In the genomic region with DNA sequence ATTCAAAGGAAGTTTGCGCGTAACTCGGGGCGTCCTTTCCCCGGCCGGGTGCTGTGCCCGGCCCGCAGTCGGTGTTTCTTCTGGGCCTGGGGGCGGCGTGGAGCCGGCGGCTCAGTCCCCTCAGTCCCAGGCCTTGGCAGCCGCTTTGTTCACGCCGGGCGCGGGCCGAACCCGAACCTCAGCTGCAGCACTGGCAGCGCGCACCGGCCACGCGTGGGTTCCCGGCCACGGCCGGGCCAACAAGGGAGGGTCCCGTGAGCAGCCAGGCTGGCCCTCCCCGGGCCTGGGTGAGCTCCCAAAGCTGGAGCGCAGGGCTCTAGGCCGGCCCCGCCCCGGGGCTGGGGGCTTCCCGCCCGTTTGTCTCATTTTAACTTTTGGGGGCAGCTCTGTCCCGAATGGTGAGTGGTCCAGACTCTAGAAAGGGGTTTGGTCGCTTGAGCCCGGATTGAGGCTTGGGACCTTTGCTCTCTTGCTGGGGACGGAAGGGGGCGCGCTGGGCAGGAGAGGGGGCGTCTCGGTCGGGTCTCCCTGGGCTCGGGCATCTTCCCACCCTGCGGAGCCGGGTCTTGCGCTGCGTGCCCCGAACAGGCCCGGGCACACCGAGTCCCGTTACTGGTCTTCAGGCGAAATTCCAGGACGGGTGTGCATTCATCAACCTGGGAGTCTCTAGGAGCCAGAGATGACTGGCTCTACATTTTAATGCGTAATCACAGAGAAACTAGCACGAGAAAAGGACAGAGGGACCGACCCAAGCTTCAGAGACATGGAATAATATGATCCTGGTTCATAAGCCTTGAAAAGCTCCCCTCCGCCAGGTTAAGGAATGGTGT, we compare ENCODE assay signal across 8 cellular contexts.
A peak's percentile ranks its signal among the peaks of the same experiment; 100 is the strongest.
DNase-seq lines count a peak whose midpoint lies in the region; ATAC-seq and TF ChIP-seq lines count a peak whose summit lies in the region.

No MANE protein-coding gene starts in this region.

- H3K4me1 ChIP-seq in GM23338 (ENCODE audit: insufficient read depth) = 0 out of 2 replicates have a peak, but pooled peaks cover 5% of the 10 kb centered on the region

- H2AFZ ChIP-seq in GM23338 (peak overlapping the region; percentile 99), neural cell (ENCODE audit: low read depth, low read length) (peak overlapping the region; percentile 84)

- H3K9ac ChIP-seq in neural cell (ENCODE audit: low read length) = peak overlapping the region; percentile 98

- 0 out of 2 replicates have a peak, but pooled peaks cover 5% of the 10 kb centered on the region for H3F3A ChIP-seq in GM23338 (replicated peaks; ENCODE audit: low read depth)
- no peaks in the 10 kb centered on the region for H3F3A ChIP-seq in neural cell (ENCODE audit: insufficient read depth, low read length, poor library complexity, severe bottlenecking)

- intact Hi-C loops in activated CD8-positive, alpha-beta T cell treated with anti-CD3 and anti-CD28 coated beads for 36 hours (cut with micrococcal nuclease) = no loop called here

- H3K4me1 Mint-ChIP-seq in GM23338 = peaks cover 36% of the 10 kb centered on the region
- peaks cover 8% of the 10 kb centered on the region for H3K4me1 Mint-ChIP-seq in activated CD8-positive, alpha-beta T cell treated with anti-CD3 and anti-CD28 coated beads for 36 hours (ENCODE audit: low read depth)

- peak; percentile 21 for DNase-seq in ACHN
- DNase-seq in GM23338 (ENCODE audit: low spot score) = peak; percentile 78
- peak; percentile 4 for DNase-seq in activated CD8-positive, alpha-beta T cell treated with anti-CD3 and anti-CD28 coated beads for 36 hours
- peak in 1 of 2 donors; percentile 57 for DNase-seq in foreskin fibroblast
- DNase-seq in epidermal melanocyte (ENCODE audit: insufficient read length, low spot score) = no peak

- no peaks in the 10 kb centered on the region; the same call in 2 of the 3 replicates for H3K9me3 Mint-ChIP-seq in GM23338
- no peaks in the 10 kb centered on the region for H3K9me3 Mint-ChIP-seq in activated CD8-positive, alpha-beta T cell treated with anti-CD3 and anti-CD28 coated beads for 36 hours

- H3K4me3 Mint-ChIP-seq in GM23338 = peak overlapping the region; percentile 97
- H3K4me3 Mint-ChIP-seq in activated CD8-positive, alpha-beta T cell treated with anti-CD3 and anti-CD28 coated beads for 36 hours = peak overlapping the region; percentile 73

- H3K27ac Mint-ChIP-seq in GM23338 = peak overlapping the region; percentile 91; the same call in 1 of the 2 replicates
- H3K27ac Mint-ChIP-seq in activated CD8-positive, alpha-beta T cell treated with anti-CD3 and anti-CD28 coated beads for 36 hours = no peak overlapping the region

- H3K79me2 ChIP-seq in GM23338 (replicated peaks; ENCODE audit: insufficient read depth) (peaks cover 14% of the 10 kb centered on the region), neural cell (replicated peaks; ENCODE audit: insufficient read depth, low read length) (peaks cover 58% of the 10 kb centered on the region)

- TF ChIP-seq CTCF in GM23338 (conservative IDR thresholded peaks at IDR 0.05; ENCODE audit: low read depth in 2 of 2) = peak; percentile 50 to 72
- no peak for TF ChIP-seq CTCF in activated CD8-positive, alpha-beta T cell treated with anti-CD3 and anti-CD28 coated beads for 36 hours (IDR thresholded peaks at IDR 0.05)
- peak; percentile 30 for TF ChIP-seq CTCF in foreskin fibroblast (IDR thresholded peaks at IDR 0.05; ENCODE audit: low read depth, low read length)
- TF ChIP-seq CTCF in neural cell (IDR thresholded peaks at IDR 0.05; ENCODE audit: poor library complexity, severe bottlenecking) = peak; percentile 59

- H3K36me3 Mint-ChIP-seq in GM23338 (ENCODE audit: low read depth) = peaks cover 10% of the 10 kb centered on the region; the same call in 2 of the 3 replicates
- no peaks in the 10 kb centered on the region for H3K36me3 Mint-ChIP-seq in activated CD8-positive, alpha-beta T cell treated with anti-CD3 and anti-CD28 coated beads for 36 hours (ENCODE audit: low read depth)

- H3K9me3 ChIP-seq in neural cell (ENCODE audit: low read length) = no peaks in the 10 kb centered on the region

- H4K20me1 ChIP-seq in GM23338 (replicated peaks; ENCODE audit: insufficient read depth) (peaks cover 5% of the 10 kb centered on the region; the same call in 1 of the 2 replicates), neural cell (ENCODE audit: insufficient read depth) (no peaks in the 10 kb centered on the region)

- H3K4me2 ChIP-seq in GM23338 = peak overlapping the region; percentile 97
- H3K4me2 ChIP-seq in neural cell (ENCODE audit: low read length) = peak overlapping the region; percentile 87

- ATAC-seq in GM23338 (peak; percentile 59), HG03196 (IDR thresholded peaks at IDR 0.05; ENCODE audit: unreplicated experiment) (no peak), GM18519 (IDR thresholded peaks at IDR 0.05; ENCODE audit: low FRiP score, unreplicated experiment) (no peak)
- peak; percentile 6 for ATAC-seq in activated CD8-positive, alpha-beta T cell treated with anti-CD3 and anti-CD28 coated beads for 36 hours

- in situ Hi-C loops in ACHN (cut with HindIII; ENCODE audit: low pct_ligation_motif_present, low pct_unique_long_range_greater_than_20kb, low sequenced_read_pairs) = no loop called here

- CTCF ChIA-PET in activated CD8-positive, alpha-beta T cell treated with anti-CD3 and anti-CD28 coated beads for 36 hours (lab: Charles Lee) = interaction anchor here (1.2 to 1.3 kb wide), 2 partner anchors 79 to 91 kb away, joined by 3 to 4 read pairs; no protein-coding TSS in a partner anchor

- no peak overlapping the region for H3K27ac ChIP-seq in GM23338 (ENCODE audit: low read depth)
- H3K27ac ChIP-seq in neural cell (ENCODE audit: low read length) = peak overlapping the region; percentile 91

- POLR2A ChIA-PET in activated CD8-positive, alpha-beta T cell treated with anti-CD3 and anti-CD28 coated beads for 36 hours (lab: Charles Lee) = no interaction called here

- H3K36me3 ChIP-seq in GM23338 (ENCODE audit: insufficient read depth) (no peaks in the 10 kb centered on the region), neural cell (ENCODE audit: insufficient read depth, low read length) (no peaks in the 10 kb centered on the region)

- H3K27me3 Mint-ChIP-seq in GM23338 (ENCODE audit: insufficient read depth, low read depth, poor library complexity) = peaks cover 10% of the 10 kb centered on the region
- H3K27me3 Mint-ChIP-seq in activated CD8-positive, alpha-beta T cell treated with anti-CD3 and anti-CD28 coated beads for 36 hours = peaks cover 50% of the 10 kb centered on the region

- H3K27me3 ChIP-seq in GM23338 (ENCODE audit: insufficient read depth) (peaks cover 28% of the 10 kb centered on the region), neural cell (ENCODE audit: insufficient read depth, low read depth, low read length) (no peaks in the 10 kb centered on the region)

- H3K9me2 ChIP-seq in GM23338 (ENCODE audit: insufficient read depth) (no peaks in the 10 kb centered on the region), neural cell (ENCODE audit: insufficient read depth, low read length) (no peaks in the 10 kb centered on the region)

- H3K4me3 ChIP-seq in GM23338 = peak overlapping the region; percentile 92
- H3K4me3 ChIP-seq in foreskin fibroblast (ENCODE audit: low read depth in 1 of 2, low read length in 2 of 2) = peak overlapping the region; percentile 81 to 83
- peak overlapping the region; percentile 89 for H3K4me3 ChIP-seq in neural cell (ENCODE audit: low read length)

- no peak for TF ChIP-seq EP300 in neural cell (conservative IDR thresholded peaks at IDR 0.05; ENCODE audit: poor library complexity, severe bottlenecking)

- TF ChIP-seq RAD21 in neural cell (conservative IDR thresholded peaks at IDR 0.05) = peak; percentile 32

TF ChIP-seq in GM23338, 12 proteins besides CTCF, POLR2A, EP300 and RAD21 (continues in another document):
- TF ChIP-seq POLR2AphosphoS5 (IDR thresholded peaks at IDR 0.05; ENCODE audit: low read depth) (no peak), EZH2phosphoT487 (IDR thresholded peaks at IDR 0.05; ENCODE audit: unreplicated experiment) (no peak)

TF ChIP-seq in neural cell, 6 proteins besides CTCF, POLR2A, EP300 and RAD21:
- TF ChIP-seq TAF1 (IDR thresholded peaks at IDR 0.05; ENCODE audit: low read depth) (peak; percentile 71), MXI1 (conservative IDR thresholded peaks at IDR 0.05; ENCODE audit: poor library complexity, severe bottlenecking) (no peak), POLR2AphosphoS5 (IDR thresholded peaks at IDR 0.05) (peak; percentile 58)
- TF ChIP-seq, protein P1, sequence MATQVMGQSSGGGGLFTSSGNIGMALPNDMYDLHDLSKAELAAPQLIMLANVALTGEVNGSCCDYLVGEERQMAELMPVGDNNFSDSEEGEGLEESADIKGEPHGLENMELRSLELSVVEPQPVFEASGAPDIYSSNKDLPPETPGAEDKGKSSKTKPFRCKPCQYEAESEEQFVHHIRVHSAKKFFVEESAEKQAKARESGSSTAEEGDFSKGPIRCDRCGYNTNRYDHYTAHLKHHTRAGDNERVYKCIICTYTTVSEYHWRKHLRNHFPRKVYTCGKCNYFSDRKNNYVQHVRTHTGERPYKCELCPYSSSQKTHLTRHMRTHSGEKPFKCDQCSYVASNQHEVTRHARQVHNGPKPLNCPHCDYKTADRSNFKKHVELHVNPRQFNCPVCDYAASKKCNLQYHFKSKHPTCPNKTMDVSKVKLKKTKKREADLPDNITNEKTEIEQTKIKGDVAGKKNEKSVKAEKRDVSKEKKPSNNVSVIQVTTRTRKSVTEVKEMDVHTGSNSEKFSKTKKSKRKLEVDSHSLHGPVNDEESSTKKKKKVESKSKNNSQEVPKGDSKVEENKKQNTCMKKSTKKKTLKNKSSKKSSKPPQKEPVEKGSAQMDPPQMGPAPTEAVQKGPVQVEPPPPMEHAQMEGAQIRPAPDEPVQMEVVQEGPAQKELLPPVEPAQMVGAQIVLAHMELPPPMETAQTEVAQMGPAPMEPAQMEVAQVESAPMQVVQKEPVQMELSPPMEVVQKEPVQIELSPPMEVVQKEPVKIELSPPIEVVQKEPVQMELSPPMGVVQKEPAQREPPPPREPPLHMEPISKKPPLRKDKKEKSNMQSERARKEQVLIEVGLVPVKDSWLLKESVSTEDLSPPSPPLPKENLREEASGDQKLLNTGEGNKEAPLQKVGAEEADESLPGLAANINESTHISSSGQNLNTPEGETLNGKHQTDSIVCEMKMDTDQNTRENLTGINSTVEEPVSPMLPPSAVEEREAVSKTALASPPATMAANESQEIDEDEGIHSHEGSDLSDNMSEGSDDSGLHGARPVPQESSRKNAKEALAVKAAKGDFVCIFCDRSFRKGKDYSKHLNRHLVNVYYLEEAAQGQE (IDR thresholded peaks at IDR 0.05; ENCODE audit: borderline replicate concordance) = peak; percentile 39

Comparison
In these comparisons a context has a peak if more than half of its experiments do, and no peak if none do; other contexts are left out.
1. ATAC-seq: peak in GM23338 (single experiment) and activated CD8-positive, alpha-beta T cell treated with anti-CD3 and anti-CD28 coated beads for 36 hours (single experiment); none in HG03196 (single experiment) and GM18519 (single experiment).
2. Peak in every context shown above with its lines, with median percentiles within 50 percentile points of each other: H3K4me3 ChIP-seq.